In the genomic region with DNA sequence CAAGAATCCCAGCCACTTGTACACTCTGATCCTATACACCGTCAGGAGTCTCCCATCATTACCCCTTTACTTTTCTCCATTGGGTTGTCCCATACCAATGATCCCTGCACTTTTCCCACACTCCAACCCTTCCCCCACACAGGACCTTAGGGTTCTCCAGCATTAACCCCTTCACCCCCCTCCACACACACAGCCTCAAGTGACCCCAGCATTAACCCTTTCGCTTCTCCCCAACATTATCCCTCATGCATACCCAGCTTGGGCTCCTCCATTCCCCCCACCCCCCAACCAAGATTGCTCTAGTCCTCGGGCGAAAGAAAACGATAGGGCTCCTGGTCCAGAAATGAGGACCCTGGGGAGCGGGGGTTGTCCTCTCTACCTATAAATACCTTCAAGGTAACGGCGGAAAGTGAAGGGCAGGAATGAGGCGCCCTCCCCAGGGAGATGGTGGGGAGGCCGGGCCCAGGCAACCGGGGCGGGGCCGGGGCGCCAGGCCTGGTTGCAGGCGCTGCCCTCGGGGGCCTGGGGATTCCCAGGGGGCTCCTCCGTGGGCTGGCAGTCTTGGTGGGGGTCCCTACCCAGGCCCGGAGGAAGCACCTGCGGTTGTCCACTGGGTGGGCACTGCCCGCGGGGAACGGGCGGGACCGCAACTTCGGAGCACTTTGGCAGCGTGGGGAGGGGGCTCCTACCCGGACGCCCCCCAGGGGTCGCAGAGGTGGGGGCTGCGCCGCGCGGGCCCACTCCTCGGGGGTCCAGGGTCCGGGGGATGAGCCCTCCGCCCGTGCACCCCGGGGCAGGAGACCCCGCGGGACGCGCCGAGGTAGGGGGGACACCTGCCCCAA, we compare ENCODE assay signal across 8 cellular contexts. TPM values are rescaled to one million over a fixed set of nuclear protein-coding genes. Genes with fewer than 3 reads are reported as not detected.
DNase-seq lines count a peak whose midpoint lies in the region; ATAC-seq and TF ChIP-seq lines count a peak whose summit lies in the region.

No MANE protein-coding gene starts in this region.

- H3K27ac ChIP-seq in SJSA1: no peak overlapping the region

- H3K36me3 Mint-ChIP-seq in stimulated activated naive CD8-positive, alpha-beta T cell treated with anti-CD3 and anti-CD28 coated beads, Interleukin-15, Interleukin-2, amounts not matched to agents 100 ng/mL and 50 ng/mL, for 24 hours (ENCODE audit: low read depth): peaks cover 21% of the 10 kb centered on the region

- ATAC-seq in stimulated activated naive CD8-positive, alpha-beta T cell treated with anti-CD3 and anti-CD28 coated beads, Interleukin-15, Interleukin-2, amounts not matched to agents 100 U/mL and 50 U/mL, for 24 hours: no peak

- H3K4me3 ChIP-seq in SJSA1: peak overlapping the region; percentile 46
- peak overlapping the region; percentile 73 for H3K4me3 ChIP-seq in fibroblast of the aortic adventitia (ENCODE audit: low read depth, low read length)
- peak overlapping the region; percentile 77 for H3K4me3 ChIP-seq in skeletal muscle cell (ENCODE audit: low read depth, low read length)

- no peaks in the 10 kb centered on the region for H3K36me3 ChIP-seq in SJSA1

- peaks cover 21% of the 10 kb centered on the region for H3K4me1 Mint-ChIP-seq in stimulated activated naive CD8-positive, alpha-beta T cell treated with anti-CD3 and anti-CD28 coated beads, Interleukin-15, Interleukin-2, amounts not matched to agents 100 ng/mL and 50 ng/mL, for 24 hours (ENCODE audit: low read depth)

- H3K9me3 ChIP-seq in SJSA1 (replicated peaks): no peaks in the 10 kb centered on the region

- DNase-seq in stimulated activated naive CD8-positive, alpha-beta T cell treated with anti-CD3 and anti-CD28 coated beads, Interleukin-15, Interleukin-2, amounts not matched to agents 100 U/mL and 50 U/mL, for 24 hours: no peak
- DNase-seq in SJSA1 (ENCODE audit: low read depth in 1 of 2, low spot score in 2 of 2) (no peak), fibroblast of the aortic adventitia (ENCODE audit: low read depth) (peak; percentile 21), skeletal muscle cell (ENCODE audit: low read depth) (no peak), activated gamma-delta T cell treated with Interleukin-2 at 50 U/mL for 16 hours (no peak), NCI-H1694 treated with DMSO at 0.1 percent for 48 hours (lab: John Stamatoyannopoulos, UW) (no peak)
- no peak for DNase-seq in stimulated activated naive CD4-positive, alpha-beta T cell (lab: John Stamatoyannopoulos, UW)

- H3K27me3 ChIP-seq in SJSA1 (replicated peaks): peaks cover 7% of the 10 kb centered on the region

- TF ChIP-seq CTCF in fibroblast of the aortic adventitia (IDR thresholded peaks at IDR 0.05; ENCODE audit: insufficient read depth, low read length): no peak

- H3K9me3 Mint-ChIP-seq in stimulated activated naive CD8-positive, alpha-beta T cell treated with anti-CD3 and anti-CD28 coated beads, Interleukin-15, Interleukin-2, amounts not matched to agents 100 ng/mL and 50 ng/mL, for 24 hours: no peaks in the 10 kb centered on the region

- H3K27ac Mint-ChIP-seq in stimulated activated naive CD8-positive, alpha-beta T cell treated with anti-CD3 and anti-CD28 coated beads, Interleukin-15, Interleukin-2, amounts not matched to agents 100 ng/mL and 50 ng/mL, for 24 hours: no peak overlapping the region

- peak overlapping the region; percentile 42 for H3K4me3 Mint-ChIP-seq in stimulated activated naive CD8-positive, alpha-beta T cell treated with anti-CD3 and anti-CD28 coated beads, Interleukin-15, Interleukin-2, amounts not matched to agents 100 ng/mL and 50 ng/mL, for 24 hours

- no peaks in the 10 kb centered on the region for H3K27me3 Mint-ChIP-seq in stimulated activated naive CD8-positive, alpha-beta T cell treated with anti-CD3 and anti-CD28 coated beads, Interleukin-15, Interleukin-2, amounts not matched to agents 100 ng/mL and 50 ng/mL, for 24 hours

- H3K4me1 ChIP-seq in SJSA1 (replicated peaks): peaks cover 16% of the 10 kb centered on the region

RNA-seq across cellular contexts. Expression of gene WIZ, which starts 0.8 kb away (rescaled TPM):
- 11.6 and 13.5 TPM in 2 replicates for total RNA-seq in SJSA1 (2014; rRNA removed; shearing (Covaris generic))
- total RNA-seq in fibroblast of the aortic adventitia (ENCODE audit: low replicate concordance): 5.7 and 13.4 TPM in 2 replicates

RNA-seq across cellular contexts. Expression of gene RASAL3, which starts 15.3 kb away (rescaled TPM):
- not detected in 2 replicates for total RNA-seq in SJSA1 (2014; rRNA removed; shearing (Covaris generic))
- total RNA-seq in fibroblast of the aortic adventitia (ENCODE audit: low replicate concordance): not detected in 2 replicates

RNA-seq across cellular contexts. Expression of gene AKAP8L, which starts 30.2 kb away (rescaled TPM):
- total RNA-seq in SJSA1 (2014; rRNA removed; shearing (Covaris generic)): 76.3 and 82.0 TPM in 2 replicates
- total RNA-seq in fibroblast of the aortic adventitia (ENCODE audit: low replicate concordance): 45.6 and 65.8 TPM in 2 replicates

RNA-seq across cellular contexts. Expression of gene PGLYRP2, which starts 30.3 kb away (rescaled TPM):
- total RNA-seq in SJSA1 (2014; rRNA removed; shearing (Covaris generic)): not detected in 2 replicates
- not detected in 2 replicates for total RNA-seq in fibroblast of the aortic adventitia (ENCODE audit: low replicate concordance)

RNA-seq across cellular contexts. Expression of gene CYP4F22, which starts 59.3 kb away (rescaled TPM):
- not detected in 2 replicates for total RNA-seq in SJSA1 (2014; rRNA removed; shearing (Covaris generic))
- total RNA-seq in fibroblast of the aortic adventitia (ENCODE audit: low replicate concordance): not detected in 2 replicates
